Comparison of ENCODE assay signal across 21 cellular contexts in genomic region chr9:96436063-96436455, GRCh38. TPM values are rescaled to one million over a fixed set of nuclear protein-coding genes. Genes with fewer than 3 reads are reported as not detected.
A peak's percentile ranks its signal among the peaks of the same experiment; 100 is the strongest.
DNase-seq lines count a peak whose midpoint lies in the region; ATAC-seq and TF ChIP-seq lines count a peak whose summit lies in the region.
"Had no signal": no experiment of that assay in that cellular context is flagged by ENCODE, and none has a peak within 500 bp of the region (broad histone marks: within the 10 kb centered on the region; RNA-seq: fewer than 3 reads in every experiment).

No MANE protein-coding gene starts in this region.

- CTCF ChIA-PET in activated CD8-positive, alpha-beta T cell treated with anti-CD3 and anti-CD28 coated beads for 36 hours (lab: Charles Lee) = interaction anchor here (1.0 to 1.2 kb wide), 3 partner anchors 50 to 230 kb away, joined by 3 to 5 read pairs (median 3); no protein-coding TSS in a partner anchor

- intact Hi-C loops in activated CD8-positive, alpha-beta T cell treated with anti-CD3 and anti-CD28 coated beads for 36 hours (cut with micrococcal nuclease) = no loop called here

- no peaks in the 10 kb centered on the region for H3K27me3 Mint-ChIP-seq in activated CD8-positive, alpha-beta T cell treated with anti-CD3 and anti-CD28 coated beads for 36 hours
- no peaks in the 10 kb centered on the region for H3K27me3 Mint-ChIP-seq in stimulated activated naive CD8-positive, alpha-beta T cell treated with anti-CD3 and anti-CD28 coated beads, Interleukin-15, amount 100 ng/mL, for 72 hours
- H3K27me3 Mint-ChIP-seq: activated naive CD8-positive, alpha-beta T cell treated with anti-CD3 and anti-CD28 coated beads, Interleukin-2, amount 10 ng/mL, durations not matched to agents 7 days and 5 days had no signal

- no peak for DNase-seq in activated naive CD4-positive, alpha-beta T cell treated with anti-CD3 and anti-CD28 coated beads, Interleukin-2, amount 50 U/mL, for 72 hours (ENCODE audit: low spot score in 2 of 2)
- DNase-seq in activated naive CD4-positive, alpha-beta T cell (lab: John Stamatoyannopoulos, UW) = no peak
- DNase-seq in activated CD8-positive, alpha-beta T cell treated with anti-CD3 and anti-CD28 coated beads for 36 hours = no peak
- DNase-seq in glomerular visceral epithelial cell (ENCODE audit: extremely low spot score) (peak; percentile 25), omental fat pad (ENCODE audit: low spot score) (no peak)
- DNase-seq in stimulated activated naive CD8-positive, alpha-beta T cell treated with anti-CD3 and anti-CD28 coated beads, Interleukin-15, amount 100 ng/mL, for 72 hours = no peak
- DNase-seq: activated CD4-positive, alpha-beta T cell treated with anti-CD3 and anti-CD28 coated beads, Interleukin-2, amount 50 U/mL, for 48 hours; activated CD4-positive, CD25-positive, alpha-beta regulatory T cell; activated naive CD8-positive, alpha-beta T cell treated with anti-CD3 and anti-CD28 coated beads, Interleukin-2, amount 10 ng/mL, durations not matched to agents 7 days and 5 days; endodermal cell; H7; heart left ventricle; NCI-H2029; NCI-H2227 treated with DMSO at 0.1 percent for 48 hours; occipital lobe; PC-9; stimulated activated CD4-positive, alpha-beta T cell treated with anti-CD3 and anti-CD28 coated beads, Interleukin-15, amount 100 ng/mL, for 24 hours; stimulated activated naive CD4-positive, alpha-beta T cell; T-helper 17 cell had no signal

- peak overlapping the region in 1 of 2 donors; percentile 10 for H3K27ac Mint-ChIP-seq in activated naive CD4-positive, alpha-beta T cell treated with anti-CD3 and anti-CD28 coated beads, Interleukin-2, amount 50 U/mL, for 72 hours
- no peak overlapping the region for H3K27ac Mint-ChIP-seq in activated CD8-positive, alpha-beta T cell treated with anti-CD3 and anti-CD28 coated beads for 36 hours
- H3K27ac Mint-ChIP-seq in stimulated activated naive CD8-positive, alpha-beta T cell treated with anti-CD3 and anti-CD28 coated beads, Interleukin-15, amount 100 ng/mL, for 72 hours = peak overlapping the region in 1 of 2 donors; percentile 94
- H3K27ac Mint-ChIP-seq: activated naive CD8-positive, alpha-beta T cell treated with anti-CD3 and anti-CD28 coated beads, Interleukin-2, amount 10 ng/mL, durations not matched to agents 7 days and 5 days; dendritic cell treated with granulocyte-macrophage colony-stimulating factor and Interleukin-4, amounts not matched to agents 40 ng/mL and 50 ng/mL, for 4 days; endodermal cell had no signal

- H3K4me3 Mint-ChIP-seq in activated CD8-positive, alpha-beta T cell treated with anti-CD3 and anti-CD28 coated beads for 36 hours = no peak overlapping the region
- H3K4me3 Mint-ChIP-seq in stimulated activated naive CD8-positive, alpha-beta T cell treated with anti-CD3 and anti-CD28 coated beads, Interleukin-15, amount 100 ng/mL, for 72 hours = no peak overlapping the region
- H3K4me3 Mint-ChIP-seq: activated naive CD8-positive, alpha-beta T cell treated with anti-CD3 and anti-CD28 coated beads, Interleukin-2, amount 10 ng/mL, durations not matched to agents 7 days and 5 days; dendritic cell treated with granulocyte-macrophage colony-stimulating factor and Interleukin-4, amounts not matched to agents 40 ng/mL and 50 ng/mL, for 4 days; endodermal cell; T-helper 17 cell had no signal

- H3K9me3 Mint-ChIP-seq in activated naive CD4-positive, alpha-beta T cell treated with anti-CD3 and anti-CD28 coated beads, Interleukin-2, amount 50 U/mL, for 72 hours = no peaks in the 10 kb centered on the region
- no peaks in the 10 kb centered on the region for H3K9me3 Mint-ChIP-seq in activated CD8-positive, alpha-beta T cell treated with anti-CD3 and anti-CD28 coated beads for 36 hours
- no peaks in the 10 kb centered on the region for H3K9me3 Mint-ChIP-seq in stimulated activated naive CD8-positive, alpha-beta T cell treated with anti-CD3 and anti-CD28 coated beads, Interleukin-15, amount 100 ng/mL, for 72 hours
- H3K9me3 Mint-ChIP-seq: activated naive CD8-positive, alpha-beta T cell treated with anti-CD3 and anti-CD28 coated beads, Interleukin-2, amount 10 ng/mL, durations not matched to agents 7 days and 5 days; dendritic cell treated with granulocyte-macrophage colony-stimulating factor and Interleukin-4, amounts not matched to agents 40 ng/mL and 50 ng/mL, for 4 days; endodermal cell had no signal

- peak; percentile 62 to 66 for ATAC-seq in activated naive CD4-positive, alpha-beta T cell treated with anti-CD3 and anti-CD28 coated beads, Interleukin-2, amount 50 U/mL, for 72 hours
- ATAC-seq in activated CD8-positive, alpha-beta T cell treated with anti-CD3 and anti-CD28 coated beads for 36 hours = peak; percentile 69
- ATAC-seq in stimulated activated naive CD8-positive, alpha-beta T cell treated with anti-CD3 and anti-CD28 coated beads, Interleukin-15, amount 100 ng/mL, for 72 hours = peak; percentile 73
- no peak for ATAC-seq in omental fat pad (ENCODE audit: low FRiP score)
- no peak for ATAC-seq in HG03095 (IDR thresholded peaks at IDR 0.05; ENCODE audit: unreplicated experiment)
- ATAC-seq: heart left ventricle, T-helper 17 cell had no signal

- POLR2A ChIA-PET in activated CD8-positive, alpha-beta T cell treated with anti-CD3 and anti-CD28 coated beads for 36 hours (lab: Charles Lee) = interaction anchor here (0.6 kb wide), 1 partner anchor 95 kb away, joined by 3 read pairs; no protein-coding TSS in a partner anchor

- H3K36me3 Mint-ChIP-seq in activated naive CD4-positive, alpha-beta T cell treated with anti-CD3 and anti-CD28 coated beads, Interleukin-2, amount 50 U/mL, for 72 hours = no peaks in the 10 kb centered on the region
- no peaks in the 10 kb centered on the region for H3K36me3 Mint-ChIP-seq in activated CD8-positive, alpha-beta T cell treated with anti-CD3 and anti-CD28 coated beads for 36 hours (ENCODE audit: low read depth)
- H3K36me3 Mint-ChIP-seq: activated naive CD8-positive, alpha-beta T cell treated with anti-CD3 and anti-CD28 coated beads, Interleukin-2, amount 10 ng/mL, durations not matched to agents 7 days and 5 days had no signal

- TF ChIP-seq CTCF in activated CD8-positive, alpha-beta T cell treated with anti-CD3 and anti-CD28 coated beads for 36 hours (IDR thresholded peaks at IDR 0.05) = no peak
- TF ChIP-seq CTCF in omental fat pad (IDR thresholded peaks at IDR 0.05) = no peak

- H3K4me1 Mint-ChIP-seq in activated CD8-positive, alpha-beta T cell treated with anti-CD3 and anti-CD28 coated beads for 36 hours (ENCODE audit: low read depth) = peaks cover 3% of the 10 kb centered on the region
- H3K4me1 Mint-ChIP-seq in stimulated activated naive CD8-positive, alpha-beta T cell treated with anti-CD3 and anti-CD28 coated beads, Interleukin-15, amount 100 ng/mL, for 72 hours = peaks cover 5% of the 10 kb centered on the region
- H3K4me1 Mint-ChIP-seq: activated naive CD8-positive, alpha-beta T cell treated with anti-CD3 and anti-CD28 coated beads, Interleukin-2, amount 10 ng/mL, durations not matched to agents 7 days and 5 days; endodermal cell; T-helper 17 cell had no signal

RNA-seq across cellular contexts. Expression of gene HABP4, which starts 13.9 kb away (rescaled TPM):
- 10 to 100 TPM in 1 of 2 donors, 1 to 10 TPM in 1; 6.4 to 15.7 TPM for total RNA-seq in activated naive CD4-positive, alpha-beta T cell treated with anti-CD3 and anti-CD28 coated beads, Interleukin-2, amount 50 U/mL, for 72 hours
- total RNA-seq in activated CD8-positive, alpha-beta T cell treated with anti-CD3 and anti-CD28 coated beads for 36 hours = 1 to 10 TPM; 7.0 to 8.3 TPM
- total RNA-seq in omental fat pad = 10 to 100 TPM in 3 of 4 donors, 1 to 10 TPM in 1; 9.2 to 23.4 (median 14.2) TPM

RNA-seq across cellular contexts. Expression of gene ZNF367, which starts 17.9 kb away (rescaled TPM):
- total RNA-seq in activated naive CD4-positive, alpha-beta T cell treated with anti-CD3 and anti-CD28 coated beads, Interleukin-2, amount 50 U/mL, for 72 hours = 10 to 100 TPM; 17.7 to 42.6 TPM
- total RNA-seq in activated CD8-positive, alpha-beta T cell treated with anti-CD3 and anti-CD28 coated beads for 36 hours = 10 to 100 TPM; 29.3 to 30.1 TPM
- total RNA-seq in omental fat pad = 1 to 10 TPM in 3 of 4 donors, under 1 TPM in 1; 0.50 to 2.7 (median 1.9) TPM

RNA-seq across cellular contexts. Expression of gene SLC35D2, which starts 52.5 kb away (rescaled TPM):
- total RNA-seq in activated naive CD4-positive, alpha-beta T cell treated with anti-CD3 and anti-CD28 coated beads, Interleukin-2, amount 50 U/mL, for 72 hours = 1 to 10 TPM; 1.5 to 1.8 TPM
- total RNA-seq in activated CD8-positive, alpha-beta T cell treated with anti-CD3 and anti-CD28 coated beads for 36 hours = 1 to 10 TPM; 2.2 to 2.6 TPM
- total RNA-seq in omental fat pad = 10 to 100 TPM; 13.8 to 18.4 (median 15.7) TPM

Comparison
In these comparisons a context has a peak if more than half of its experiments do, and no peak if none do; other contexts are left out.
1. ATAC-seq: peak in activated naive CD4-positive, alpha-beta T cell treated with anti-CD3 and anti-CD28 coated beads, Interleukin-2, amount 50 U/mL, for 72 hours (2 of 2), activated CD8-positive, alpha-beta T cell treated with anti-CD3 and anti-CD28 coated beads for 36 hours (single experiment) and stimulated activated naive CD8-positive, alpha-beta T cell treated with anti-CD3 and anti-CD28 coated beads, Interleukin-15, amount 100 ng/mL, for 72 hours (single experiment); none in omental fat pad (single experiment) and HG03095 (single experiment).
2. RNA of gene ZNF367, which starts 17.9 kb away (total RNA-seq): 17.7 to 42.6 TPM in activated naive CD4-positive, alpha-beta T cell treated with anti-CD3 and anti-CD28 coated beads, Interleukin-2, amount 50 U/mL, for 72 hours and 29.3 to 30.1 TPM in activated CD8-positive, alpha-beta T cell treated with anti-CD3 and anti-CD28 coated beads for 36 hours; 0.50 to 2.7 TPM in omental fat pad; every median in the first group is over 4 times any median in the second.
3. RNA of gene SLC35D2, which starts 52.5 kb away (total RNA-seq): 13.8 to 18.4 TPM in omental fat pad; 2.2 to 2.6 TPM in activated CD8-positive, alpha-beta T cell treated with anti-CD3 and anti-CD28 coated beads for 36 hours and 1.5 to 1.8 TPM in activated naive CD4-positive, alpha-beta T cell treated with anti-CD3 and anti-CD28 coated beads, Interleukin-2, amount 50 U/mL, for 72 hours; every median in the first group is over 4 times any median in the second.